In the genomic region with DNA sequence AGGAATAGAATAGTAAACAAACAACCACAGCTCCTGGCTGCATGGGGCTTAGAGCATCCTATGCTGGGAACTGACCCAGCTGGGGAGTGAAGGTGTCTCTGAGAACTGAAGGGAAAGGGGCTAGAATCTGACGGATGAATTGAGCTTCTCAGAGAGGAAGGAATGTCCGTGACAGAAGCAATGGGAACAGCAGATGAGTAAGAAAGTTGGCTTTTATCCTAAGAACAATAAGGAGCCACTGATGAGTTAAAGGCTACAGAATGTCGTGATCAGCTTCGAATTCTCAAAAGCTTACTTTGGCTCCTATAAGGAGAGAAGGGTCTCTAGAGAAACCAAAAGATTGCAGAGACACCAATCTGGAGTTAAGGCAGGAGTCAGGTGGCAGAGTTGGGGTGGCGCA, we compare ENCODE assay signal across 25 cellular contexts. TPM values are rescaled to one million over a fixed set of nuclear protein-coding genes. Genes with fewer than 3 reads are reported as not detected.
A peak's percentile ranks its signal among the peaks of the same experiment; 100 is the strongest.
DNase-seq lines count a peak whose midpoint lies in the region; ATAC-seq and TF ChIP-seq lines count a peak whose summit lies in the region.
"Had no signal": no experiment of that assay in that cellular context is flagged by ENCODE, and none has a peak within 500 bp of the region (broad histone marks: within the 10 kb centered on the region; RNA-seq: fewer than 3 reads in every experiment).

No MANE protein-coding gene starts in this region.

- peak overlapping the region in 1 of 2 donors; percentile 28 for H3K27ac ChIP-seq in breast epithelium
- H3K27ac ChIP-seq in hepatocyte: no peak overlapping the region
- H3K27ac ChIP-seq: 22Rv1, thoracic aorta, VCaP had no signal

- H3K9ac ChIP-seq in adipocyte (ENCODE audit: low read length): peak overlapping the region; percentile 11

- BruUV-seq in MCF 10A (replicated peaks; lab: Mats Ljungman, UMichigan) (no TSS peak), Caco-2 (replicated peaks; lab: Mats Ljungman, UMichigan) (no TSS peak)

- H3K4me1 Mint-ChIP-seq in MCF 10A (ENCODE audit: insufficient read depth, unreplicated experiment) (peaks cover 12% of the 10 kb centered on the region), Caco-2 (ENCODE audit: low read depth, unreplicated experiment) (no peaks in the 10 kb centered on the region)

- H3K79me2 ChIP-seq in hepatocyte: no peaks in the 10 kb centered on the region

- no peaks in the 10 kb centered on the region for H3K36me3 ChIP-seq in breast epithelium
- peaks cover 8% of the 10 kb centered on the region for H3K36me3 ChIP-seq in adipocyte (ENCODE audit: control insufficient read depth, insufficient read depth, low read length, severe bottlenecking)
- no peaks in the 10 kb centered on the region for H3K36me3 ChIP-seq in Caco-2 (ENCODE audit: control insufficient read depth, insufficient read depth, low read length)
- no peaks in the 10 kb centered on the region for H3K36me3 ChIP-seq in hepatocyte (replicated peaks; ENCODE audit: insufficient read depth, low read depth)
- H3K36me3 ChIP-seq: thoracic aorta had no signal

- H4K20me1 ChIP-seq in hepatocyte (ENCODE audit: insufficient read depth, poor library complexity, severe bottlenecking): no peaks in the 10 kb centered on the region

- no peak for TF ChIP-seq POLR2A in breast epithelium (IDR thresholded peaks at IDR 0.05)

- H3K27me3 ChIP-seq in breast epithelium (no peaks in the 10 kb centered on the region), adipocyte (replicated peaks; ENCODE audit: control insufficient read depth, insufficient read depth, low read length) (no peaks in the 10 kb centered on the region), Caco-2 (replicated peaks; ENCODE audit: control insufficient read depth, insufficient read depth, low read length) (no peaks in the 10 kb centered on the region; the same call in 1 of the 2 replicates), hepatocyte (peaks cover 29% of the 10 kb centered on the region)

- H3K9me3 ChIP-seq in breast epithelium (no peaks in the 10 kb centered on the region), adipocyte (ENCODE audit: control insufficient read depth, low read length) (no peaks in the 10 kb centered on the region), Caco-2 (no peaks in the 10 kb centered on the region), hepatocyte (ENCODE audit: low read depth) (no peaks in the 10 kb centered on the region)
- H3K9me3 ChIP-seq: thoracic aorta had no signal

- no peak overlapping the region for H3K4me2 ChIP-seq in hepatocyte

- H3K27me3 Mint-ChIP-seq in MCF 10A (ENCODE audit: insufficient read depth, unreplicated experiment) (peaks cover 15% of the 10 kb centered on the region), Caco-2 (ENCODE audit: insufficient read depth, unreplicated experiment) (peaks cover 28% of the 10 kb centered on the region)

- no peak overlapping the region for H2AFZ ChIP-seq in hepatocyte

- POLR2A ChIA-PET in MCF 10A (lab: Yijun Ruan, JAX): interaction anchor here (0.9 to 1.1 kb wide), 2 partner anchors 12 to 14 kb away, joined by 3 read pairs; no protein-coding TSS in a partner anchor
- POLR2A ChIA-PET in Caco-2 (lab: Charles Lee): no interaction called here

- H3K9me2 ChIP-seq in hepatocyte (replicated peaks; ENCODE audit: insufficient read depth): no peaks in the 10 kb centered on the region

- DNase-seq in MCF 10A (ENCODE audit: unreplicated experiment): peak; percentile 37
- no peak for DNase-seq in breast epithelium (ENCODE audit: low spot score in 2 of 2)
- no peak for DNase-seq in adipocyte (ENCODE audit: low read depth)
- peak; percentile 45 for DNase-seq in fibroblast of pulmonary artery (ENCODE audit: low read depth)
- peak; percentile 56 for DNase-seq in stromal cell of bone marrow (ENCODE audit: low read depth)
- no peak for DNase-seq in Caco-2
- DNase-seq in hepatocyte (ENCODE audit: low spot score): no peak
- DNase-seq: activated CD4-positive, alpha-beta T cell treated with anti-CD3 and anti-CD28 coated beads for 4 hours; activated naive CD4-positive, alpha-beta T cell treated with anti-CD3 and anti-CD28 coated beads, Interleukin-2, amount 50 U/mL, for 16 hours; AML-193; amniotic stem cell; CD8-positive, alpha-beta T cell; NCI-H1436; NCI-H82; nephron progenitor cell; small intestine; stimulated activated naive CD8-positive, alpha-beta T cell treated with anti-CD3 and anti-CD28 coated beads, Interleukin-15, Interleukin-2, amounts not matched to agents 100 U/mL and 50 U/mL, for 24 hours had no signal

- H3K36me3 Mint-ChIP-seq in MCF 10A (ENCODE audit: insufficient read depth, unreplicated experiment) (no peaks in the 10 kb centered on the region), Caco-2 (ENCODE audit: insufficient read depth, unreplicated experiment) (no peaks in the 10 kb centered on the region)
- H3K36me3 Mint-ChIP-seq: CD8-positive, alpha-beta T cell had no signal

- H3K4me1 ChIP-seq in breast epithelium (no peaks in the 10 kb centered on the region), adipocyte (ENCODE audit: control insufficient read depth, insufficient read depth, low read length) (peaks cover 69% of the 10 kb centered on the region), Caco-2 (no peaks in the 10 kb centered on the region), hepatocyte (ENCODE audit: insufficient read depth) (peaks cover 16% of the 10 kb centered on the region)

- H3K4me3 Mint-ChIP-seq in MCF 10A (ENCODE audit: unreplicated experiment) (no peak overlapping the region), Caco-2 (ENCODE audit: unreplicated experiment) (no peak overlapping the region)
- H3K4me3 Mint-ChIP-seq: CD8-positive, alpha-beta T cell; nephron progenitor cell; T-helper 2 cell treated with Interferon-gamma antibody and Interleukin-4, amounts not matched to agents 5 μg/mL and 100 μg/mL, for 36 hours had no signal

- CTCF ChIA-PET in MCF 10A (lab: Yijun Ruan, JAX): interaction anchor here (0.7 to 1.2 kb wide), 3 partner anchors 46 to 884 kb away, joined by 3 read pairs; no protein-coding TSS in a partner anchor
- CTCF ChIA-PET in Caco-2 (lab: Charles Lee): no interaction called here

- H3K9me3 Mint-ChIP-seq in MCF 10A (ENCODE audit: unreplicated experiment) (no peaks in the 10 kb centered on the region), Caco-2 (ENCODE audit: unreplicated experiment) (no peaks in the 10 kb centered on the region)
- H3K9me3 Mint-ChIP-seq: activated T-helper 2 cell treated with anti-CD3 and anti-CD28 coated beads, Interferon-gamma antibody, Interleukin-2, Interleukin-4, amounts not matched to agents 10 μg/mL and 5 μg/mL and 100 μg/mL, durations not matched to agents 14 hours and 24 hours and 36 hours; CD8-positive, alpha-beta T cell; T-helper 2 cell treated with Interferon-gamma antibody and Interleukin-4, amounts not matched to agents 5 μg/mL and 100 μg/mL, for 36 hours had no signal

- intact Hi-C loops in MCF 10A (cut with micrococcal nuclease) (loop anchor here (5.0 kb wide), 1 partner anchor 45 kb away; no protein-coding TSS in a partner anchor), breast epithelium (cut with DNase I; ENCODE audit: low total_unique reads) (no loop called here), Caco-2 (cut with micrococcal nuclease; ENCODE audit: unreplicated experiment) (no loop called here)

- H3K4me3 ChIP-seq in breast epithelium: no peak overlapping the region
- peak overlapping the region; percentile 15 for H3K4me3 ChIP-seq in adipocyte (ENCODE audit: low read length)
- H3K4me3 ChIP-seq in fibroblast of pulmonary artery (replicated peaks; ENCODE audit: low read depth, low read length): no peak overlapping the region
- no peak overlapping the region for H3K4me3 ChIP-seq in Caco-2 (ENCODE audit: low read depth, low read length)
- H3K4me3 ChIP-seq in hepatocyte: no peak overlapping the region
- H3K4me3 ChIP-seq: thoracic aorta had no signal

- no peak for ATAC-seq in HG03175 (IDR thresholded peaks at IDR 0.05; ENCODE audit: unreplicated experiment)
- ATAC-seq: CD8-positive, alpha-beta T cell; esophagus mucosa; HCT116; stimulated activated naive CD8-positive, alpha-beta T cell treated with anti-CD3 and anti-CD28 coated beads, Interleukin-15, Interleukin-2, amounts not matched to agents 100 U/mL and 50 U/mL, for 24 hours had no signal

- TF ChIP-seq CTCF in MCF 10A (IDR thresholded peaks at IDR 0.05; ENCODE audit: unreplicated experiment) (no peak), breast epithelium (IDR thresholded peaks at IDR 0.05) (no peak), fibroblast of pulmonary artery (IDR thresholded peaks at IDR 0.05; ENCODE audit: low read length, missing control alignments) (no peak), Caco-2 (IDR thresholded peaks at IDR 0.05; ENCODE audit: insufficient read depth in 1 of 2, low read depth in 1 of 2, low read length in 1 of 2, severe bottlenecking in 1 of 2, unreplicated experiment in 1 of 2) (no peak), hepatocyte (IDR thresholded peaks at IDR 0.05; ENCODE audit: poor library complexity) (no peak)

- H3K27ac Mint-ChIP-seq in MCF 10A (ENCODE audit: low read depth, unreplicated experiment) (no peak overlapping the region), Caco-2 (ENCODE audit: unreplicated experiment) (no peak overlapping the region)
- H3K27ac Mint-ChIP-seq: activated T-helper 2 cell treated with anti-CD3 and anti-CD28 coated beads, Interferon-gamma antibody, Interleukin-2, Interleukin-4, amounts not matched to agents 10 μg/mL and 5 μg/mL and 100 μg/mL, durations not matched to agents 14 hours and 24 hours and 36 hours; CD8-positive, alpha-beta T cell; nephron progenitor cell; T-helper 2 cell treated with Interferon-gamma antibody and Interleukin-4, amounts not matched to agents 5 μg/mL and 100 μg/mL, for 36 hours had no signal

- WGBS in hepatocyte (ENCODE audit: low lambda C conversion rate, missing lambda C conversion rate): 77% methylated on average over 5 of the region's 5 CpGs

RNA-seq across cellular contexts. Expression of gene EBF1, which starts 52.6 kb away (rescaled TPM):
- 1.0 and 2.0 TPM in 2 replicates for total RNA-seq in MCF 10A (2022)
- total RNA-seq in breast epithelium: 10 to 100 TPM; 15.2 to 89.0 (median 40.3) TPM
- not detected in 2 replicates for total RNA-seq in Caco-2 (2022)
- 6.5 and 12.1 TPM in 2 replicates for total RNA-seq in hepatocyte
- 7.8 and 9.4 TPM in 2 replicates for polyA plus RNA-seq in hepatocyte

Comparison
In these comparisons a context has a peak if more than half of its experiments do, and no peak if none do; other contexts are left out.
1. DNase-seq: peak in MCF 10A (single experiment), fibroblast of pulmonary artery (single experiment) and stromal cell of bone marrow (single experiment); none in breast epithelium (0 of 2), adipocyte (single experiment), Caco-2 (0 of 2) and hepatocyte (single experiment).